Comparison of ENCODE assay signal across 1 cellular context in genomic region chr11:111466615-111467014, GRCh38.
TF ChIP-seq lines count a peak whose summit lies in the region.

No MANE protein-coding gene starts in this region.

TF ChIP-seq in IMR-90, 13 proteins besides CTCF, POLR2A, EP300 and RAD21:
- no peak for TF ChIP-seq CEBPB (IDR thresholded peaks at IDR 0.05; ENCODE audit: low read depth, low read length)
- TF ChIP-seq FOS (IDR thresholded peaks at IDR 0.05; ENCODE audit: low read depth, low read length), result no peak
